6 cellular contexts compared by ENCODE assay signal in genomic region chr1:246966502-246966901, GRCh38.
"Had no signal": no experiment of that assay in that cellular context is flagged by ENCODE, and none has a peak within 500 bp of the region (broad histone marks: within the 10 kb centered on the region; RNA-seq: fewer than 3 reads in every experiment).

No MANE protein-coding gene starts in this region.

- FAIRE-seq: HepG2, HTR-8/SVneo had no signal

- DNase-seq: IMR-90, KBM-7, KG1 had no signal

- ATAC-seq: HepG2 had no signal

- H3K27ac ChIP-seq: HL-60 had no signal
